Comparison of ENCODE assay signal across 19 cellular contexts in the genomic region with DNA sequence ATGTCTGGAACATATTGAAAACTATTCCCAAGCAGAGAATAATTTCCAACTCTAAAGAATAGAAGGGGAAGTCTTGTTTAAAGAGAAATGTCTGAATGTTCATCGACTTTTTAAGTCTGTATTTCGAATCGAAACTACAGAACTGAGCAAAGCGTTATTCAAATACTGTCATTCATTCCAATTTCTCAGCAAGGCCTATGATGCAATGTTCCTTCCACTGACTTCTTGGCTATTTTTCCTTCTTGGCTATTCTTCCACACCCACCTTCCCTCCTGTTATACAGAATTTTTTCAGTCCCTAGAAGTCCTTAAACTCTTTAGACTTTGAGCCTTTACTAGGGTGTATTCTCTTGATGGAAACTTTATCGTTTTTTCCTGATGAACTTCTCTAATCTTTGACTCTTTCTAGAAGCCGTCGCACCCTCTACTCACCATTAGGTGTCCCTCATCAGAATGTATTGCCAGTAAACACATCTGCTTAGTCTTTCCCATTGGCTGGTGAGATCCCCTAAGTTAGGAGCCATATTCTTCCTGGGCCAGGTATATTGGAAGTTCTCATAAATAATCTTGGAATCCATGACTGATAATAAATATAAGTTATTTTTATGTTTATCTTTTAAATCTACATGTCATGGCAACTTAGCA.
DNase-seq lines count a peak whose midpoint lies in the region; ATAC-seq and TF ChIP-seq lines count a peak whose summit lies in the region.
"Had no signal": no experiment of that assay in that cellular context is flagged by ENCODE, and none has a peak within 500 bp of the region (broad histone marks: within the 10 kb centered on the region; RNA-seq: fewer than 3 reads in every experiment).

No MANE protein-coding gene starts in this region.

- H3K4me3 Mint-ChIP-seq in progenitor cell of endocrine pancreas (ENCODE audit: low read depth) = no peak overlapping the region
- no peak overlapping the region for H3K4me3 Mint-ChIP-seq in activated naive CD4-positive, alpha-beta T cell treated with anti-CD3 and anti-CD28 coated beads, Interleukin-2, amount 10 ng/mL, durations not matched to agents 7 days and 5 days
- H3K4me3 Mint-ChIP-seq: CD8-positive, alpha-beta T cell; naive B cell had no signal

- no peak overlapping the region for H2AFZ ChIP-seq in PC-3 (ENCODE audit: low read length)

- TF ChIP-seq CTCF in C4-2B (conservative IDR thresholded peaks at IDR 0.05) (peak; percentile 10; the same call in 1 of the 2 replicates), PC-3 (conservative IDR thresholded peaks at IDR 0.05; ENCODE audit: low read depth, low read length) (peak; percentile 40), left ventricle myocardium inferior (IDR thresholded peaks at IDR 0.05; ENCODE audit: borderline replicate concordance) (no peak), progenitor cell of endocrine pancreas (IDR thresholded peaks at IDR 0.05; ENCODE audit: unreplicated experiment) (no peak)

- no peaks in the 10 kb centered on the region for H3K79me2 ChIP-seq in PC-3 (ENCODE audit: low read length)

- H3K4me1 ChIP-seq in PC-3 (ENCODE audit: insufficient read depth, low read length) = peaks cover 64% of the 10 kb centered on the region
- H3K4me1 ChIP-seq in left ventricle myocardium inferior = peaks cover 34% of the 10 kb centered on the region
- H3K4me1 ChIP-seq: lower lobe of right lung had no signal

- no peak overlapping the region for H3K9ac ChIP-seq in PC-3 (ENCODE audit: low read length)

- no peak overlapping the region for H3K27ac ChIP-seq in C4-2B
- no peak overlapping the region for H3K27ac ChIP-seq in PC-3 (ENCODE audit: low read length)
- H3K27ac ChIP-seq in left ventricle myocardium inferior (replicated peaks) = peak overlapping the region; percentile 90
- H3K27ac ChIP-seq: lower lobe of right lung had no signal

- H3K27me3 ChIP-seq in PC-3 (ENCODE audit: low read length) = no peaks in the 10 kb centered on the region
- no peaks in the 10 kb centered on the region for H3K27me3 ChIP-seq in left ventricle myocardium inferior (ENCODE audit: low read depth)

- intact Hi-C loops in PC-3 (cut with micrococcal nuclease) (no loop called here), left ventricle myocardium inferior (cut with micrococcal nuclease) (no loop called here)

- peaks cover 16% of the 10 kb centered on the region for H3K4me1 Mint-ChIP-seq in progenitor cell of endocrine pancreas (ENCODE audit: low read depth)
- no peaks in the 10 kb centered on the region for H3K4me1 Mint-ChIP-seq in activated naive CD4-positive, alpha-beta T cell treated with anti-CD3 and anti-CD28 coated beads, Interleukin-2, amount 10 ng/mL, durations not matched to agents 7 days and 5 days

- H3K9me3 ChIP-seq in PC-3 (ENCODE audit: low read length) (no peaks in the 10 kb centered on the region), left ventricle myocardium inferior (replicated peaks) (no peaks in the 10 kb centered on the region)
- H3K9me3 ChIP-seq: lower lobe of right lung had no signal

- DNase-seq in PC-3 = no peak
- no peak for DNase-seq in left ventricle myocardium inferior
- no peak for DNase-seq in progenitor cell of endocrine pancreas (ENCODE audit: low spot score, unreplicated experiment)
- no peak for DNase-seq in H4 (ENCODE audit: low spot score)
- no peak for DNase-seq in activated T-cell treated with anti-CD3 and anti-CD28 coated beads for 4 hours
- DNase-seq in activated naive CD4-positive, alpha-beta T cell treated with anti-CD3 and anti-CD28 coated beads, Interleukin-2, amount 10 ng/mL, durations not matched to agents 7 days and 5 days = no peak
- DNase-seq: activated CD8-positive, alpha-beta memory T cell treated with anti-CD3 and anti-CD28 coated beads, Interleukin-2, amount 50 U/mL, for 4 hours; aorta; CD8-positive, alpha-beta T cell; foreskin fibroblast; HCEC 1CT; lower lobe of right lung; naive B cell; NCI-H1694; NCI-H446; retina; stimulated activated CD4-positive, alpha-beta T cell treated with anti-CD3 and anti-CD28 coated beads, Interleukin-1b, Interleukin-23, amount 100 ng/mL, for 48 hours had no signal

- BruUV-seq in PC-3 (replicated peaks; lab: Mats Ljungman, UMichigan) = no TSS peak

- ATAC-seq in PC-3 = no peak
- ATAC-seq in HG03095 (IDR thresholded peaks at IDR 0.05; ENCODE audit: unreplicated experiment) = no peak
- ATAC-seq: CD8-positive, alpha-beta T cell had no signal

- no peaks in the 10 kb centered on the region for H3K27me3 Mint-ChIP-seq in progenitor cell of endocrine pancreas
- no peaks in the 10 kb centered on the region for H3K27me3 Mint-ChIP-seq in activated naive CD4-positive, alpha-beta T cell treated with anti-CD3 and anti-CD28 coated beads, Interleukin-2, amount 10 ng/mL, durations not matched to agents 7 days and 5 days

- no peaks in the 10 kb centered on the region for H3K9me2 ChIP-seq in PC-3 (replicated peaks; ENCODE audit: low read length)

- peak overlapping the region; percentile 76 for H3K27ac Mint-ChIP-seq in progenitor cell of endocrine pancreas
- H3K27ac Mint-ChIP-seq in activated naive CD4-positive, alpha-beta T cell treated with anti-CD3 and anti-CD28 coated beads, Interleukin-2, amount 10 ng/mL, durations not matched to agents 7 days and 5 days = no peak overlapping the region
- H3K27ac Mint-ChIP-seq: CD8-positive, alpha-beta T cell had no signal

- no peaks in the 10 kb centered on the region for H3F3A ChIP-seq in PC-3 (ENCODE audit: low read length, unreplicated experiment)

- POLR2A ChIA-PET in PC-3 (lab: Charles Lee; ENCODE audit: unreplicated experiment) = no interaction called here

- CTCF ChIA-PET in PC-3 (lab: Charles Lee) = interaction anchor here (3.0 kb wide), 1 partner anchor 27 kb away, joined by 12 read pairs; no protein-coding TSS in a partner anchor
- CTCF ChIA-PET in activated naive CD4-positive, alpha-beta T cell treated with anti-CD3 and anti-CD28 coated beads, Interleukin-2, amount 10 ng/mL, durations not matched to agents 7 days and 5 days (lab: Charles Lee) = no interaction called here

- no peak overlapping the region for H3K4me3 ChIP-seq in PC-3 (ENCODE audit: low read length)
- peak overlapping the region; percentile 53 for H3K4me3 ChIP-seq in left ventricle myocardium inferior
- H3K4me3 ChIP-seq: lower lobe of right lung had no signal

- H3K36me3 ChIP-seq in PC-3 (ENCODE audit: low read depth, low read length) = no peaks in the 10 kb centered on the region
- no peaks in the 10 kb centered on the region for H3K36me3 ChIP-seq in left ventricle myocardium inferior
- H3K36me3 ChIP-seq: lower lobe of right lung had no signal

- H3K4me2 ChIP-seq in PC-3 (ENCODE audit: low read length) = peak overlapping the region; percentile 80; the same call in 1 of the 2 replicates

- no peaks in the 10 kb centered on the region for H4K20me1 ChIP-seq in PC-3 (ENCODE audit: low read length)

- peaks cover 1% of the 10 kb centered on the region for H3K36me3 Mint-ChIP-seq in progenitor cell of endocrine pancreas (ENCODE audit: insufficient read depth)
- peaks cover 3% of the 10 kb centered on the region for H3K36me3 Mint-ChIP-seq in activated naive CD4-positive, alpha-beta T cell treated with anti-CD3 and anti-CD28 coated beads, Interleukin-2, amount 10 ng/mL, durations not matched to agents 7 days and 5 days
- H3K36me3 Mint-ChIP-seq: CD8-positive, alpha-beta T cell; naive B cell had no signal

- H3K9me3 Mint-ChIP-seq in progenitor cell of endocrine pancreas (ENCODE audit: low read depth) = no peaks in the 10 kb centered on the region
- no peaks in the 10 kb centered on the region for H3K9me3 Mint-ChIP-seq in activated naive CD4-positive, alpha-beta T cell treated with anti-CD3 and anti-CD28 coated beads, Interleukin-2, amount 10 ng/mL, durations not matched to agents 7 days and 5 days
- H3K9me3 Mint-ChIP-seq: CD8-positive, alpha-beta T cell; naive B cell had no signal

Comparison
In these comparisons a context has a peak if more than half of its experiments do, and no peak if none do; other contexts are left out.
1. CTCF ChIP-seq: peak in C4-2B (single experiment) and PC-3 (single experiment); none in left ventricle myocardium inferior (single experiment) and progenitor cell of endocrine pancreas (single experiment).